ENCODE assay signal across 6 cellular contexts in the genomic region with DNA sequence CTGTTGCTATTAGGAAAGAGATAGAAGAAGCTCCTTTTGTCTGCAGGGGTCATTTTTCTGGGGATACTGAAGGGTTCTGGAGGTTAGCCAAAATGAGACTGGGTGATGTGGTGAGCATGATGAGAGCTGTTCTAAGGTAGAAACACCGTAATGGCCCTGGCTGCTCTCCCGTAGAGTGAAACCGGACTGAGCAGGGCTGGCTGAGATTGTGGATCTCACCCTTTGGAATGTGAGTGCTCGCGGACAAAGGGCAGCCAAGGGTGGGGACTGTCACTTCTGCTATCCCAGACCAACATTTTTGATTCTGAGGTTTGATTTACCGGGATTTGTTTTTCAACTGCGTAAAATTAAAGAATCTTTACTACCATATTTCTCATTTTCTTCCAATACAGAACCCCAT. TPM values are rescaled to one million over a fixed set of nuclear protein-coding genes. Genes with fewer than 3 reads are reported as not detected.
"Had no signal": no experiment of that assay in that cellular context is flagged by ENCODE, and none has a peak within 500 bp of the region (broad histone marks: within the 10 kb centered on the region; RNA-seq: fewer than 3 reads in every experiment).

No MANE protein-coding gene starts in this region.

- H3K4me3 ChIP-seq: K562 had no signal

- ATAC-seq: K562 had no signal

- FAIRE-seq: HTR-8/SVneo, K562 had no signal

- DNase-seq: GOT3, H7, HCEC 1CT, IMR-90 had no signal

RNA-seq across cellular contexts. Expression of a gene that starts 36.2 kb away (rescaled TPM):
- polyA plus RNA-seq: IMR-90 had no signal
